ENCODE assay signal across 1 cellular context in the genomic region with DNA sequence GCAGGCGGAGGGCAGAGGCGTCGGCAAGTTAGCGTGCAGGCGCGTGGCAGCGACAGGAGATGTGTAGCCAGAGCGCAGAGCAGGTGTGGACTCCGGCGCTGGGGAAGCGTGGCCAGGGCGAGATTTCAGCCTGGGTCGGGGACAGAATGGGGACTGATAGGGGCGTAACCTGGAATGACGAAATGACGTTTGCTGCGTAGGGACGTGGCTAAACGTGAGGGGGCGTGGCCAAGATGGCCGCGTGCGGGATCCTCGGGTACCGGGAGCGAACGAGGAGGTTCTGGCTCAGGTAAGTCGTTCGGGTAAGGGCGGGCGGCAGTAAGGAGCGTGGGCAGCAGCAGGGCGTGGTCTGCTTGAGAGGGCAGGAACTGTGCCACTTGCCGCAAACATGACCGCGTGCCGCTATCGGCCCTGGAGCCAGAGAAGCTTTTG.
TF ChIP-seq lines count a peak whose summit lies in the region.

No MANE protein-coding gene starts in this region.

TF ChIP-seq in HEK293, 187 proteins besides CTCF, POLR2A, EP300 and RAD21 (continued from another document):
- TF ChIP-seq PRDM6 (tag by site-specific recombination; IDR thresholded peaks at IDR 0.05) = no peak
- no peak for TF ChIP-seq ZNF626 (tag by site-specific recombination; IDR thresholded peaks at IDR 0.05)
- no peak for TF ChIP-seq ZNF843 (tag by site-specific recombination; IDR thresholded peaks at IDR 0.05)
- TF ChIP-seq ZNF202 (tag by site-specific recombination; IDR thresholded peaks at IDR 0.05; ENCODE audit: borderline replicate concordance) = no peak
- no peak for TF ChIP-seq ZNF311 (tag by site-specific recombination; IDR thresholded peaks at IDR 0.05; ENCODE audit: borderline replicate concordance)
- TF ChIP-seq ZBTB7A (tag by site-specific recombination; IDR thresholded peaks at IDR 0.05; ENCODE audit: low read depth) = no peak
- no peak for TF ChIP-seq ZNF585B (tag by site-specific recombination; IDR thresholded peaks at IDR 0.05)
- TF ChIP-seq SETDB1 (IDR thresholded peaks at IDR 0.05; ENCODE audit: insufficient read length, low read length) = no peak
- TF ChIP-seq ZSCAN16 (tag by site-specific recombination; IDR thresholded peaks at IDR 0.05) = no peak
- no peak for TF ChIP-seq REPIN1 (tag by site-specific recombination; IDR thresholded peaks at IDR 0.05; ENCODE audit: low read depth)
- no peak for TF ChIP-seq ZNF26 (tag by site-specific recombination; IDR thresholded peaks at IDR 0.05)
